In the genomic region with DNA sequence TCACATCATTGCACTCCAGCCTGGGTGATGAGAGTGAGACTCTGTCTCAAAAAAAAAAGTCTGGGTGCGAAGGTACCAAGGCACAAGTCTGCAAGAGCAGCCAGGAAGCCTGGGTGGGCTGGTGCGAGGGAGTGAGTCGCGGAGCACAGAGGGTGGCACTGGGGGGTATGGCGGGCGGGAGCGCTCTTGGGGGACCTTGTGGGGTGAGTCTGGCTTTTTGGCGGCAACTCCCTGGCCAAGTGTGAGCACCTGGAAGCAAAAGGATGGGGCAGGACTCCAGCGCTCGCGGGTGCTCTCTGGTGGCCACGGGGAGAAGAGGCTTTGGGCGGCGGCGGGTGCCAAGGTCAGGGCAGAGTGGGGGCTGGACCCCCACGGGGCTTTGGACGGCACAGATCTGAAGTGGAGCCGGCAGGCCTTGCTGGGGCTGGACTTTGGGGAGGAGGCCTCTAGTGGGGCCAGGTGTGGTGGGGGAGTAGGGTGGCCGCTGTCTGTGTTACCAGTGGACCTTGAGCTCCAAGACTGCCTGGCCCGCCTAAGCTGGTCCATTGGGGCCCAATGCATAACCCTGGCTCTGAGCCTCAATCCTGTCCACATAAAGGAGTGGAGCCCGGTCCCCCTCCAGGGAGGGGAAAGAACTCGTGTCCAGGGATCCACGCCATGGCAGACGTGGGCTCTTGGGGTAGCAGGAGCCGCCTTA, we compare ENCODE assay signal across 8 cellular contexts. TPM values are rescaled to one million over a fixed set of nuclear protein-coding genes. Genes with fewer than 3 reads are reported as not detected.
DNase-seq lines count a peak whose midpoint lies in the region; ATAC-seq and TF ChIP-seq lines count a peak whose summit lies in the region.

No MANE protein-coding gene starts in this region.

- peak; percentile 87 for TF ChIP-seq CTCF in C4-2B (conservative IDR thresholded peaks at IDR 0.05)

- peak overlapping the region; percentile 55 to 65 (median 61) for H3K4me3 Mint-ChIP-seq in T-cell
- peak overlapping the region; percentile 79 for H3K4me3 Mint-ChIP-seq in activated naive CD8-positive, alpha-beta T cell treated with anti-CD3 and anti-CD28 coated beads, Interleukin-2, amount 50 U/mL, for 24 hours

- ATAC-seq in T-cell (replicated peaks in 1 of 4): peak; percentile 48 to 58 (median 56)
- peak; percentile 26 for ATAC-seq in activated naive CD8-positive, alpha-beta T cell treated with anti-CD3 and anti-CD28 coated beads, Interleukin-2, amount 50 U/mL, for 24 hours

- DNase-seq in HEK293T (ENCODE audit: extremely low spot score): peak; percentile 62
- DNase-seq in T-cell: peak; percentile 29 to 70 (median 58)
- DNase-seq in activated naive CD8-positive, alpha-beta T cell treated with anti-CD3 and anti-CD28 coated beads, Interleukin-2, amount 50 U/mL, for 24 hours: peak; percentile 81
- peak; percentile 75 for DNase-seq in iPS-NIHi7 (ENCODE audit: extremely low spot score)
- peak; percentile 44 to 48 for DNase-seq in stimulated activated CD8-positive, alpha-beta memory T cell treated with anti-CD3 and anti-CD28 coated beads, Interleukin-2, amount 100 ng/mL, for 1 hour (ENCODE audit: low read depth in 2 of 2)
- DNase-seq in NCI-H187 (lab: John Stamatoyannopoulos, UW): no peak
- no peak for DNase-seq in NK-92 treated with Interleukin-12 subunit alpha and Interleukin-12 subunit beta, amount 100 ng/mL, for 24 hours (lab: John Stamatoyannopoulos, UW)

- H3K4me1 Mint-ChIP-seq in T-cell: peaks cover 32 to 49% (median 43%) of the 10 kb centered on the region in 3 donors
- peaks cover 73% of the 10 kb centered on the region for H3K4me1 Mint-ChIP-seq in activated naive CD8-positive, alpha-beta T cell treated with anti-CD3 and anti-CD28 coated beads, Interleukin-2, amount 50 U/mL, for 24 hours

- H3K9me3 Mint-ChIP-seq in T-cell: no peaks in the 10 kb centered on the region
- no peaks in the 10 kb centered on the region for H3K9me3 Mint-ChIP-seq in activated naive CD8-positive, alpha-beta T cell treated with anti-CD3 and anti-CD28 coated beads, Interleukin-2, amount 50 U/mL, for 24 hours

- 0 out of 2 replicates have a peak overlapping the region, but pooled peaks have one; percentile 3 for H3K27ac ChIP-seq in C4-2B

- CTCF ChIA-PET in HEK293T (lab: Yijun Ruan, JAX) (interaction anchor here (0.6 to 1.7 kb wide), 8 partner anchors 9 to 183 kb away, joined by 3 to 18 read pairs (median 3); partner anchors contain the start of gene ANGPTL6), T-cell (lab: Charles Lee) (interaction anchor here in 1 of 2 donors (0.5 to 2.5 kb wide), 5 partner anchors 9 to 334 kb away, joined by 3 to 16 read pairs (median 6); no protein-coding TSS in a partner anchor)

- H3K27me3 Mint-ChIP-seq in T-cell: no peaks in the 10 kb centered on the region
- H3K27me3 Mint-ChIP-seq in activated naive CD8-positive, alpha-beta T cell treated with anti-CD3 and anti-CD28 coated beads, Interleukin-2, amount 50 U/mL, for 24 hours: no peaks in the 10 kb centered on the region

- peak overlapping the region; percentile 86 to 89 for H3K27ac Mint-ChIP-seq in T-cell
- peak overlapping the region; percentile 95 for H3K27ac Mint-ChIP-seq in activated naive CD8-positive, alpha-beta T cell treated with anti-CD3 and anti-CD28 coated beads, Interleukin-2, amount 50 U/mL, for 24 hours

- POLR2A ChIA-PET in HEK293T (lab: Yijun Ruan, JAX): interaction anchor here (1.1 to 4.3 kb wide), 3 partner anchors 10 to 182 kb away, joined by 3 to 24 read pairs (median 4); no protein-coding TSS in a partner anchor
- POLR2A ChIA-PET in T-cell (lab: Charles Lee): interaction anchor here (0.6 to 0.7 kb wide), 2 partner anchors 23 to 139 kb away, joined by 3 read pairs; no protein-coding TSS in a partner anchor

- H3K36me3 Mint-ChIP-seq in T-cell: peaks cover 35% of the 10 kb centered on the region
- H3K36me3 Mint-ChIP-seq in activated naive CD8-positive, alpha-beta T cell treated with anti-CD3 and anti-CD28 coated beads, Interleukin-2, amount 50 U/mL, for 24 hours (ENCODE audit: low read depth): peaks cover 63% of the 10 kb centered on the region

TF ChIP-seq in HEK293T, 16 proteins besides CTCF, POLR2A, EP300 and RAD21:
- TF ChIP-seq L3MBTL2 (conservative IDR thresholded peaks at IDR 0.05): peak; percentile 62
- TF ChIP-seq FOXK2 (IDR thresholded peaks at IDR 0.05): no peak

RNA-seq across cellular contexts. Expression of gene P2RY11, which starts 1.6 kb away (rescaled TPM):
- 10 to 100 TPM; 58.8 to 75.2 (median 61.7) TPM for total RNA-seq in T-cell

RNA-seq across cellular contexts. Expression of gene EIF3G, which starts 6.7 kb away (rescaled TPM):
- 100 to 1,000 TPM; 288 to 435 (median 387) TPM for total RNA-seq in T-cell

RNA-seq across cellular contexts. Expression of gene PPAN, which starts 6.9 kb away (rescaled TPM):
- 100 to 1,000 TPM in 3 of 5 donors, 10 to 100 TPM in 2; 89.3 to 140 (median 123) TPM for total RNA-seq in T-cell

RNA-seq across cellular contexts. Expression of gene ANGPTL6, which starts 10.6 kb away (rescaled TPM):
- 1 to 10 TPM in 3 of 5 donors, under 1 TPM in 2; 0.37 to 1.7 (median 1.1) TPM for total RNA-seq in T-cell

RNA-seq across cellular contexts. Expression of gene SHFL, which starts 26.9 kb away (rescaled TPM):
- 100 to 1,000 TPM in 3 of 5 donors, 10 to 100 TPM in 2; 75.5 to 116 (median 109) TPM for total RNA-seq in T-cell

Comparison
In these comparisons a context has a peak if more than half of its experiments do, and no peak if none do; other contexts are left out.
1. DNase-seq: peak in HEK293T (single experiment), T-cell (34 of 34), activated naive CD8-positive, alpha-beta T cell treated with anti-CD3 and anti-CD28 coated beads, Interleukin-2, amount 50 U/mL, for 24 hours (single experiment), iPS-NIHi7 (single experiment) and stimulated activated CD8-positive, alpha-beta memory T cell treated with anti-CD3 and anti-CD28 coated beads, Interleukin-2, amount 100 ng/mL, for 1 hour (2 of 2); none in NCI-H187 (0 of 2) and NK-92 treated with Interleukin-12 subunit alpha and Interleukin-12 subunit beta, amount 100 ng/mL, for 24 hours (single experiment).